18 cellular contexts compared by ENCODE assay signal in the genomic region with DNA sequence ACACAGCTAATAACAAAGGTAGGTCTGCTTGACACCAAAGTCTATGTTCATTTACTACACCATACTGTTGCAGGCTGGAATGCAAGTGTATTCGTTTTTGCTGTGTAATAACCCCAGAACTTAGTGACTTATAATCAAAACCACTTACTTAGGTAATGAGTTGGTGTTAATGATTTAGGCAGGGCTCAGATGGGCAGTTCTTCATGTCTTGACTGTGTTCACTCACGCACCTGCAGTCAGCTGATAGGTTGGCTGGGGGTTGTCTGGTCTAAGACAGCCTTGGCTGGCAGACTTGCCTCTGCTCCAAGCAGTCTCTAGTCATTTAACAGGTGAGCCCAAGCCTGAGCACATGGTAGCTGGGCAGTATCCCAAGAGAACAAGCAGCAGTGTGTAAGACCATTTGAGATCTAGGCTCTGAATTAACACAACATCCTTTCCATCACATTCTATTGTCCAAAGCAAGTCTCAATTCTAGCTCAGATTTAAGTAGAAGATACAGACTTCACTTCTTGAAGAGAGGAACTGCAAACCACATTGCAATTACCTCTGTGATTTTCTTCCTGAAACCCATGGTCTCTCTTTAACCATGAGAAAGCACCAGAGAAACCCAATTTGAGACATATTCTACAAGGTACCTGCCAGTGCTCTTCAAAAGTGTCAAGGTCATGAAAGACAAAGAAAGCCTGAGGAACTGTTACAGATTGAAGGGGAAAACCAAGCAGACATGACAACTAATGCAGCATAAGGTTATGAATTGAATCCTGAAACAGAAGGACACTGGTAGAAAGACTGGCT. TPM values are rescaled to one million over a fixed set of nuclear protein-coding genes. Genes with fewer than 3 reads are reported as not detected.
DNase-seq lines count a peak whose midpoint lies in the region; ATAC-seq, FAIRE-seq and TF ChIP-seq lines count a peak whose summit lies in the region.
"Had no signal": no experiment of that assay in that cellular context is flagged by ENCODE, and none has a peak within 500 bp of the region (broad histone marks: within the 10 kb centered on the region; RNA-seq: fewer than 3 reads in every experiment).

No MANE protein-coding gene starts in this region.

- no peak for FAIRE-seq in GM12878 (lab: Jason Lieb, UNC)

- H3K27me3 Mint-ChIP-seq in activated naive CD8-positive, alpha-beta T cell treated with anti-CD3 and anti-CD28 coated beads, Interleukin-2, amount 50 U/mL, for 24 hours, result peaks cover 3% of the 10 kb centered on the region

- H3K4me1 ChIP-seq in GM12878 (ENCODE audit: control insufficient read depth, insufficient read depth, low read length), result no peaks in the 10 kb centered on the region
- H3K4me1 ChIP-seq: lower lobe of right lung had no signal

- H3K9me3 Mint-ChIP-seq in activated naive CD8-positive, alpha-beta T cell treated with anti-CD3 and anti-CD28 coated beads, Interleukin-2, amount 50 U/mL, for 24 hours, result no peaks in the 10 kb centered on the region
- H3K9me3 Mint-ChIP-seq: activated naive CD4-positive, alpha-beta T cell treated with anti-CD3 and anti-CD28 coated beads, Interleukin-2, amount 50 U/mL, for 24 hours had no signal

- H3K4me3 Mint-ChIP-seq in activated naive CD8-positive, alpha-beta T cell treated with anti-CD3 and anti-CD28 coated beads, Interleukin-2, amount 50 U/mL, for 24 hours, result no peak overlapping the region
- H3K4me3 Mint-ChIP-seq: activated naive CD4-positive, alpha-beta T cell treated with anti-CD3 and anti-CD28 coated beads, Interleukin-2, amount 50 U/mL, for 24 hours; naive thymus-derived CD4-positive, alpha-beta T cell had no signal

- no peak overlapping the region for H3K27ac Mint-ChIP-seq in activated naive CD8-positive, alpha-beta T cell treated with anti-CD3 and anti-CD28 coated beads, Interleukin-2, amount 50 U/mL, for 24 hours
- H3K27ac Mint-ChIP-seq: activated naive CD4-positive, alpha-beta T cell treated with anti-CD3 and anti-CD28 coated beads, Interleukin-2, amount 50 U/mL, for 24 hours; naive thymus-derived CD4-positive, alpha-beta T cell; progenitor cell of endocrine pancreas had no signal

- no peaks in the 10 kb centered on the region for H4K20me1 ChIP-seq in GM12878 (ENCODE audit: control insufficient read depth, insufficient read depth)

- BruUV-seq in GM12878 (replicated peaks; lab: Mats Ljungman, UMichigan), result no TSS peak

- in situ Hi-C loops in GM12878 (cut with MboI), result no loop called here

- no peaks in the 10 kb centered on the region for H3K79me2 ChIP-seq in GM12878 (ENCODE audit: control insufficient read depth, insufficient read depth, low read length)

- SMC1A ChIA-PET in GM12878 (lab: Charles Lee; ENCODE audit: uncharacterized antibody, unreplicated experiment), result interaction anchor here (0.7 kb wide), 1 partner anchor 211 kb away, joined by 3 read pairs; no protein-coding TSS in a partner anchor

- H3K36me3 ChIP-seq in GM12878 (ENCODE audit: control insufficient read depth in 2 of 2, insufficient read depth in 2 of 2, low read length in 1 of 2), result no peaks in the 10 kb centered on the region
- H3K36me3 ChIP-seq: lower lobe of right lung had no signal

- ATAC-seq in GM18870 (IDR thresholded peaks at IDR 0.05; ENCODE audit: unreplicated experiment) (peak; percentile 70), GM21423 (IDR thresholded peaks at IDR 0.05; ENCODE audit: unreplicated experiment) (peak; percentile 76), HG03135 (IDR thresholded peaks at IDR 0.05; ENCODE audit: unreplicated experiment) (peak; percentile 87), GM12878 (peak; percentile 63), SK-N-SH treated with all-trans-retinoic acid at 6 μM for 48 hours (no peak), left ventricle myocardium superior (no peak)
- no peak for ATAC-seq in activated naive CD8-positive, alpha-beta T cell treated with anti-CD3 and anti-CD28 coated beads, Interleukin-2, amount 50 U/mL, for 24 hours
- ATAC-seq: lower lobe of right lung; naive thymus-derived CD4-positive, alpha-beta T cell had no signal

- H3K4me2 ChIP-seq in GM12878 (ENCODE audit: control insufficient read depth, insufficient read depth), result no peak overlapping the region

- TF ChIP-seq POLR2A in GM12878 (IDR thresholded peaks at IDR 0.05; ENCODE audit: low read depth, low read length), result no peak

- no peak for TF ChIP-seq EP300 in GM12878 (IDR thresholded peaks at IDR 0.05; ENCODE audit: borderline replicate concordance in 1 of 2, control insufficient read depth in 1 of 2, low read depth in 2 of 2, low read length in 2 of 2)

- no peak overlapping the region for H3K4me3 ChIP-seq in GM12878
- H3K4me3 ChIP-seq: lower lobe of right lung had no signal

- WGBS in GM12878 (ENCODE audit: insufficient coverage, insufficient replicate concordance, low lambda C conversion rate, missing lambda C conversion rate), result 0% methylated on average over 2 of the region's 2 CpGs

- no peaks in the 10 kb centered on the region for H3K4me1 Mint-ChIP-seq in activated naive CD8-positive, alpha-beta T cell treated with anti-CD3 and anti-CD28 coated beads, Interleukin-2, amount 50 U/mL, for 24 hours
- H3K4me1 Mint-ChIP-seq: activated naive CD4-positive, alpha-beta T cell treated with anti-CD3 and anti-CD28 coated beads, Interleukin-2, amount 50 U/mL, for 24 hours; naive thymus-derived CD4-positive, alpha-beta T cell had no signal

- RAD21 ChIA-PET in GM12878 (lab: Charles Lee; ENCODE audit: unreplicated experiment), result no interaction called here

- CTCF ChIA-PET in GM12878 (lab: Yijun Ruan, JAX), result interaction anchor here (1.0 to 1.2 kb wide), 2 partner anchors 16 to 66 kb away, joined by 3 read pairs; no protein-coding TSS in a partner anchor

- no peak for TF ChIP-seq RAD21 in GM12878 (IDR thresholded peaks at IDR 0.05; ENCODE audit: insufficient read depth, low read depth, low read length)

- no peak overlapping the region for H2AFZ ChIP-seq in GM12878 (ENCODE audit: control insufficient read depth, low read depth, low read length)

- POLR2A ChIA-PET in GM12878 (lab: Charles Lee), result no interaction called here

- H3K27me3 ChIP-seq in GM12878 (replicated peaks in 1 of 2; ENCODE audit: control insufficient read depth in 2 of 2, insufficient read depth in 2 of 2, low read length in 1 of 2), result no peaks in the 10 kb centered on the region

- no peaks in the 10 kb centered on the region for H3K36me3 Mint-ChIP-seq in activated naive CD8-positive, alpha-beta T cell treated with anti-CD3 and anti-CD28 coated beads, Interleukin-2, amount 50 U/mL, for 24 hours (ENCODE audit: low read depth)
- H3K36me3 Mint-ChIP-seq: activated naive CD4-positive, alpha-beta T cell treated with anti-CD3 and anti-CD28 coated beads, Interleukin-2, amount 50 U/mL, for 24 hours; naive thymus-derived CD4-positive, alpha-beta T cell had no signal

- TF ChIP-seq CTCF in GM12878 (IDR thresholded peaks at IDR 0.05 in 2 of 3, conservative IDR thresholded peaks at IDR 0.05 in 1 of 3; ENCODE audit: control insufficient read depth in 2 of 3, extremely low read depth in 1 of 3, insufficient read depth in 1 of 3, low read depth in 3 of 3, low read length in 3 of 3), result no peak

- no peaks in the 10 kb centered on the region for H3K9me3 ChIP-seq in GM12878 (replicated peaks; ENCODE audit: control insufficient read depth, insufficient read depth, low read length)
- H3K9me3 ChIP-seq: lower lobe of right lung had no signal

- no peak overlapping the region for H3K9ac ChIP-seq in GM12878 (ENCODE audit: control insufficient read depth, insufficient read depth, low read length)

- H3K27ac ChIP-seq in GM12878 (ENCODE audit: control insufficient read depth, insufficient read depth), result no peak overlapping the region
- H3K27ac ChIP-seq: lower lobe of right lung had no signal

- intact Hi-C loops in GM12878 (cut with micrococcal nuclease; ENCODE audit: unreplicated experiment), result no loop called here
- intact Hi-C loops in left ventricle myocardium superior (cut with micrococcal nuclease), result no loop called here

- DNase-seq in GM12878 (ENCODE audit: low read depth, low spot score) (peak; percentile 12), left ventricle myocardium superior (no peak), DMS53 treated with DMSO at 0.1 percent for 48 hours (lab: John Stamatoyannopoulos, UW; ENCODE audit: unreplicated experiment) (no peak)
- DNase-seq in activated naive CD8-positive, alpha-beta T cell treated with anti-CD3 and anti-CD28 coated beads, Interleukin-2, amount 50 U/mL, for 24 hours, result no peak
- DNase-seq: activated CD4-positive, CD25-positive, alpha-beta regulatory T cell treated with anti-CD3 and anti-CD28 coated beads, Interleukin-2, amount 50 U/mL, for 72 hours; DMS79 treated with DMSO at 0.1 percent for 48 hours; effector CD4-positive, alpha-beta T cell; lower lobe of right lung; naive thymus-derived CD4-positive, alpha-beta T cell; NCI-H2029 treated with DMSO at 0.1 percent for 48 hours had no signal

TF ChIP-seq in GM12878, 131 proteins besides CTCF, POLR2A, EP300 and RAD21 (continues in another document):
- peak; percentile 35; the same call in 1 of the 2 replicates for TF ChIP-seq ESRRA (IDR thresholded peaks at IDR 0.05; ENCODE audit: low read length)
- TF ChIP-seq CHD4 (IDR thresholded peaks at IDR 0.05), result no peak
- no peak for TF ChIP-seq CREM (IDR thresholded peaks at IDR 0.05; ENCODE audit: low read depth)

TF ChIP-seq in SK-N-SH treated with all-trans-retinoic acid at 6 μM for 48 hours, 23 proteins besides CTCF, POLR2A, EP300 and RAD21 (continues in another document):
- no peak for TF ChIP-seq PPARA (CRISPR knock-in tag; IDR thresholded peaks at IDR 0.05; ENCODE audit: borderline replicate concordance)
- TF ChIP-seq OSR1 (CRISPR knock-in tag; IDR thresholded peaks at IDR 0.05), result no peak

RNA-seq across cellular contexts. Expression of a gene that starts 13.3 kb away (rescaled TPM):
- total RNA-seq in GM12878 (2013; cell fraction: nucleolus; rRNA removed), result not detected in 2 replicates
- total RNA-seq in GM12878 (2014; rRNA removed), result not detected in 2 replicates
- total RNA-seq in GM12878 (2014; rRNA removed; fragmentation: Illumina TruSeq; extraction: Trizol), result not detected in 2 replicates
- not detected in 2 replicates for total RNA-seq in GM12878 (2021)
- polyA plus RNA-seq in GM12878 (2011; ENCODE audit: low read depth), result not detected
- polyA plus RNA-seq in GM12878 (2011; rRNA removed), result not detected in 2 replicates
- polyA plus RNA-seq in GM12878 (2011; cell fraction: cytosol; rRNA removed), result not detected in 2 replicates
- not detected in 2 replicates for polyA plus RNA-seq in GM12878 (2011; cell fraction: nucleus; rRNA removed)
- polyA plus RNA-seq in GM12878 (2012), result not detected in 2 replicates
- polyA plus RNA-seq in GM12878 (2014; fragmentation: Illumina TruSeq; extraction: Trizol), result not detected in 2 replicates
- not detected for polyA plus RNA-seq in GM12878 (2014; fragmentation: Nextera tagmentation; extraction: Ambion mirVana)
- polyA plus RNA-seq in GM12878 (2014; rRNA removed), result not detected in 2 replicates
- not detected for polyA plus RNA-seq in GM12878 (2016; fragmentation: Nextera tagmentation; extraction: Ambion mirVana)
- not detected in 2 replicates for polyA minus RNA-seq in GM12878 (2011; rRNA and poly(A)+ RNA removed)
- polyA minus RNA-seq in GM12878 (2011; cell fraction: cytosol; rRNA and poly(A)+ RNA removed), result not detected in 2 replicates
- not detected in 2 replicates for polyA minus RNA-seq in GM12878 (2011; cell fraction: nucleus; rRNA and poly(A)+ RNA removed)
- 0.20 TPM for total RNA-seq in left ventricle myocardium superior
- total RNA-seq: HT1080; naive thymus-derived CD4-positive, alpha-beta T cell; T-helper 1 cell treated with Interleukin-12 subunit alpha and Interleukin-12 subunit beta and Interleukin-4 antibody, amounts not matched to agents 30 ng/mL and 1 ng/mL, for 36 hours had no signal
- polyA plus RNA-seq: naive thymus-derived CD4-positive, alpha-beta T cell had no signal

Comparison
In these comparisons a context has a peak if more than half of its experiments do, and no peak if none do; other contexts are left out.
1. ATAC-seq: peak in GM18870 (single experiment), GM21423 (single experiment), HG03135 (single experiment) and GM12878 (single experiment); none in SK-N-SH treated with all-trans-retinoic acid at 6 μM for 48 hours (single experiment), left ventricle myocardium superior (single experiment) and activated naive CD8-positive, alpha-beta T cell treated with anti-CD3 and anti-CD28 coated beads, Interleukin-2, amount 50 U/mL, for 24 hours (single experiment).